ENCODE assay signal across 24 cellular contexts in the genomic region with DNA sequence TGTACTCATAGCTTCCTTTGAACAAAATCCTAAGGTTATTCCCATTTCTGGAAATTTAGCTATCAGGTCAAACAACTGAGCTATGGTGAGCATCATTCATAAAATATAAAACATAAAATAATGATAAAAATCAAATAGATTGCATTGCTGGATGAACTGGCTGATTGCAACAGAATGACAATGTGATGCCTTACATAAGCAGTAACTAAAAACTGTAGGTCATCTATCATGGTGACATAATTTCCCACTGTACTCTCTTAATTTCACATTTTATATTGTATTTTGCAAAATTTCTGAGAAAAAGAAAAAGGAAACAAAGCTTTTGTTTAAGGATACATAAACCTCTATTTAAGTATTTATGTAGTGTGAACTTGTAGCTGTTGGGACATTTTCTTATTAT. TPM values are rescaled to one million over a fixed set of nuclear protein-coding genes. Genes with fewer than 3 reads are reported as not detected.
"Had no signal": no experiment of that assay in that cellular context is flagged by ENCODE, and none has a peak within 500 bp of the region (broad histone marks: within the 10 kb centered on the region; RNA-seq: fewer than 3 reads in every experiment).

No MANE protein-coding gene starts in this region.

- H2AFZ ChIP-seq: hepatocyte, neural progenitor cell had no signal

- H3K79me2 ChIP-seq: hepatocyte had no signal

- H3K4me3 ChIP-seq: colonic mucosa, hepatocyte, neural progenitor cell, right atrium auricular region, skin epidermis had no signal

- DNase-seq: colonic mucosa; effector CD4-positive, alpha-beta T cell; endodermal cell; erythroblast; foreskin melanocyte; head of caudate nucleus; left colon; naive thymus-derived CD8-positive, alpha-beta T cell; nucleus accumbens; ovary; sigmoid colon; stimulated activated CD4-positive, alpha-beta T cell treated with anti-CD3 and anti-CD28 coated beads, Interleukin-2, amount 100 ng/mL, for 24 hours; stimulated activated CD4-positive, alpha-beta T cell treated with anti-CD3 and anti-CD28 coated beads, Interleukin-4, amount 100 ng/mL, for 4 hours; stimulated activated naive B cell treated with anti-CD40 and anti-IgM and Interleukin-4, amounts not matched to agents 10 μg/mL and 1 μg/mL and 100 μg/mL, for 72 hours; stimulated activated naive CD8-positive, alpha-beta T cell treated with anti-CD3 and anti-CD28 coated beads, Interleukin-15, amount 100 ng/mL, for 72 hours; substantia nigra; trophoblast cell had no signal

- H3K9ac ChIP-seq: neural progenitor cell had no signal

- H3K27ac ChIP-seq: colonic mucosa, hepatocyte, neural progenitor cell, ovary, right atrium auricular region, skin epidermis had no signal

- H3K4me2 ChIP-seq: hepatocyte, neural progenitor cell had no signal

- H3K9me3 ChIP-seq: colonic mucosa, ovary, right atrium auricular region, sigmoid colon, thoracic aorta had no signal

- H3K36me3 ChIP-seq: colonic mucosa, neural progenitor cell, ovary, right atrium auricular region, sigmoid colon, thoracic aorta had no signal

- H3K27me3 ChIP-seq: ovary had no signal

- H3K4me1 ChIP-seq: colonic mucosa, neural progenitor cell had no signal

RNA-seq across cellular contexts. Expression of a gene that starts 4.6 kb away (rescaled TPM):
- total RNA-seq: dermis microvascular lymphatic vessel endothelial cell, endothelial cell of umbilical vein had no signal
